In genomic region chr13:23766199-23766771, GRCh38 we compare ENCODE assay signal across 30 cellular contexts.
DNase-seq lines count a peak whose midpoint lies in the region; ATAC-seq, FAIRE-seq and TF ChIP-seq lines count a peak whose summit lies in the region.
"Had no signal": no experiment of that assay in that cellular context is flagged by ENCODE, and none has a peak within 500 bp of the region (broad histone marks: within the 10 kb centered on the region; RNA-seq: fewer than 3 reads in every experiment).

No MANE protein-coding gene starts in this region.

- H3K9me3 Mint-ChIP-seq in endothelial cell (ENCODE audit: unreplicated experiment), result no peaks in the 10 kb centered on the region
- H3K9me3 Mint-ChIP-seq: activated CD8-positive, alpha-beta T cell treated with anti-CD3 and anti-CD28 coated beads for 36 hours; activated naive CD4-positive, alpha-beta T cell treated with anti-CD3 and anti-CD28 coated beads, Interleukin-2, amount 50 U/mL, for 72 hours; activated T-helper 17 cell treated with anti-CD3 and anti-CD28 coated beads, Interleukin-2, amount 50 U/mL, for 72 hours; CD4-positive, alpha-beta T cell; stimulated activated naive B cell treated with anti-CD40 and anti-IgM and Interleukin-4, amounts not matched to agents 10 μg/mL and 1 μg/mL and 100 μg/mL, for 72 hours had no signal

- no peak for ATAC-seq in GM21390 (IDR thresholded peaks at IDR 0.05; ENCODE audit: unreplicated experiment)
- no peak for ATAC-seq in left lobe of liver
- ATAC-seq: activated CD8-positive, alpha-beta T cell treated with anti-CD3 and anti-CD28 coated beads for 36 hours; activated naive CD4-positive, alpha-beta T cell treated with anti-CD3 and anti-CD28 coated beads, Interleukin-2, amount 50 U/mL, for 72 hours; activated T-helper 17 cell treated with anti-CD3 and anti-CD28 coated beads, Interleukin-2, amount 50 U/mL, for 72 hours; T-helper 17 cell had no signal

- peak; percentile 59 for DNase-seq in DMS53 (lab: John Stamatoyannopoulos, UW)
- no peak for DNase-seq in DMS53 treated with DMSO at 0.1 percent for 48 hours (lab: John Stamatoyannopoulos, UW; ENCODE audit: unreplicated experiment)
- peak; percentile 40 for DNase-seq in NCI-H82 treated with DMSO at 0.1 percent for 48 hours (lab: John Stamatoyannopoulos, UW; ENCODE audit: unreplicated experiment)
- no peak for DNase-seq in endothelial cell (ENCODE audit: low spot score)
- no peak for DNase-seq in substantia nigra (lab: John Stamatoyannopoulos, UW)
- no peak for DNase-seq in urothelium cell line (ENCODE audit: low spot score)
- no peak for DNase-seq in left lobe of liver (ENCODE audit: low spot score)
- DNase-seq: activated CD4-positive, alpha-beta T cell treated with anti-CD3 and anti-CD28 coated beads for 1 hour; activated CD8-positive, alpha-beta T cell treated with anti-CD3 and anti-CD28 coated beads for 36 hours; CD4-positive, alpha-beta T cell; cortex of kidney; EL; esophagus squamous epithelium; foreskin melanocyte; left cardiac atrium; mammary epithelial cell; NCI-H1417; NCI-H2029 treated with DMSO at 0.1 percent for 48 hours; NCI-H345; NCI-H774; sigmoid colon; SK-N-SH; stimulated activated naive B cell treated with anti-CD40 and anti-IgM and Interleukin-4, amounts not matched to agents 10 μg/mL and 1 μg/mL and 100 μg/mL, for 72 hours; T-helper 17 cell had no signal

- H3K27ac Mint-ChIP-seq in endothelial cell (ENCODE audit: unreplicated experiment), result peak overlapping the region; percentile 57
- H3K27ac Mint-ChIP-seq: activated CD8-positive, alpha-beta T cell treated with anti-CD3 and anti-CD28 coated beads for 36 hours; activated naive CD4-positive, alpha-beta T cell treated with anti-CD3 and anti-CD28 coated beads, Interleukin-2, amount 50 U/mL, for 72 hours; activated T-helper 17 cell treated with anti-CD3 and anti-CD28 coated beads, Interleukin-2, amount 50 U/mL, for 72 hours; CD4-positive, alpha-beta T cell; stimulated activated naive B cell treated with anti-CD40 and anti-IgM and Interleukin-4, amounts not matched to agents 10 μg/mL and 1 μg/mL and 100 μg/mL, for 72 hours; T-helper 17 cell had no signal

- no peak overlapping the region for H3K4me3 Mint-ChIP-seq in endothelial cell (ENCODE audit: unreplicated experiment)
- H3K4me3 Mint-ChIP-seq: activated CD8-positive, alpha-beta T cell treated with anti-CD3 and anti-CD28 coated beads for 36 hours; activated T-helper 17 cell treated with anti-CD3 and anti-CD28 coated beads, Interleukin-2, amount 50 U/mL, for 72 hours; CD4-positive, alpha-beta T cell; stimulated activated naive B cell treated with anti-CD40 and anti-IgM and Interleukin-4, amounts not matched to agents 10 μg/mL and 1 μg/mL and 100 μg/mL, for 72 hours; T-helper 17 cell had no signal

- no peaks in the 10 kb centered on the region for H3K36me3 Mint-ChIP-seq in endothelial cell (ENCODE audit: low read depth, unreplicated experiment)
- H3K36me3 Mint-ChIP-seq: activated naive CD4-positive, alpha-beta T cell treated with anti-CD3 and anti-CD28 coated beads, Interleukin-2, amount 50 U/mL, for 72 hours had no signal

- H3K27me3 Mint-ChIP-seq in endothelial cell (ENCODE audit: unreplicated experiment), result no peaks in the 10 kb centered on the region
- H3K27me3 Mint-ChIP-seq: activated CD8-positive, alpha-beta T cell treated with anti-CD3 and anti-CD28 coated beads for 36 hours; activated T-helper 17 cell treated with anti-CD3 and anti-CD28 coated beads, Interleukin-2, amount 50 U/mL, for 72 hours; CD4-positive, alpha-beta T cell; T-helper 17 cell had no signal

- no peak for TF ChIP-seq CTCF in endothelial cell (IDR thresholded peaks at IDR 0.05; ENCODE audit: unreplicated experiment)

- no peak overlapping the region for H3K27ac ChIP-seq in substantia nigra (ENCODE audit: low read depth, low read length, poor library complexity, severe bottlenecking)
- H3K27ac ChIP-seq: 22Rv1, cardiac muscle cell, esophagus squamous epithelium, sigmoid colon had no signal

- no peak for FAIRE-seq in urothelium cell line (lab: Jason Lieb, UNC)
- FAIRE-seq: D721Med had no signal

- peaks cover 25% of the 10 kb centered on the region for H3K4me1 Mint-ChIP-seq in endothelial cell (ENCODE audit: unreplicated experiment)
- H3K4me1 Mint-ChIP-seq: activated T-helper 17 cell treated with anti-CD3 and anti-CD28 coated beads, Interleukin-2, amount 50 U/mL, for 72 hours had no signal

Comparison
In these comparisons a context has a peak if more than half of its experiments do, and no peak if none do; other contexts are left out.
1. DNase-seq: peak in DMS53 (single experiment) and NCI-H82 treated with DMSO at 0.1 percent for 48 hours (single experiment); none in DMS53 treated with DMSO at 0.1 percent for 48 hours (single experiment), endothelial cell (single experiment), substantia nigra (0 of 49), urothelium cell line (single experiment) and left lobe of liver (single experiment).